ENCODE assay signal across 30 cellular contexts in genomic region chr20:11323821-11324220, GRCh38.
"Had no signal": no experiment of that assay in that cellular context is flagged by ENCODE, and none has a peak within 500 bp of the region (broad histone marks: within the 10 kb centered on the region; RNA-seq: fewer than 3 reads in every experiment).

No MANE protein-coding gene starts in this region.

- H3K27me3 ChIP-seq: brain microvascular endothelial cell, Peyer's patch, SJSA1 had no signal

- H3K9me2 ChIP-seq: SK-N-SH had no signal

- H3K4me2 ChIP-seq: KMS-11, SK-N-SH had no signal

- DNase-seq: activated CD4-positive, alpha-beta memory T cell treated with anti-CD3 and anti-CD28 coated beads for 36 hours; activated CD4-positive, alpha-beta T cell treated with anti-CD3 and anti-CD28 coated beads for 36 hours; activated CD4-positive, alpha-beta T cell treated with anti-CD3 and anti-CD28 coated beads, Interleukin-2, amount 10 ng/mL, durations not matched to agents 7 days and 5 days; activated CD8-positive, alpha-beta memory T cell treated with anti-CD3 and anti-CD28 coated beads, Interleukin-2, amount 50 U/mL, for 4 hours; activated gamma-delta T cell treated with Interleukin-2 at 50 U/mL for 16 hours; activated naive CD4-positive, alpha-beta T cell treated with anti-CD3 and anti-CD28 coated beads for 36 hours; activated T-cell treated with anti-CD3 and anti-CD28 coated beads for 4 hours; activated T-cell treated with anti-CD3 and anti-CD28 coated beads, Interleukin-2, amount 50 U/mL, for 4 hours; aorta; brain microvascular endothelial cell; MM.1S; MV-4-11; NCI-H1092; NCI-H1436 treated with DMSO at 0.1 percent for 48 hours; NCI-H1694 treated with DMSO at 0.1 percent for 48 hours; NCI-H2029; NCI-H345; NCI-H526; NCI-H748 treated with DMSO at 0.1 percent for 48 hours; NK-92 treated with Interleukin-12 subunit alpha and Interleukin-12 subunit beta, amount 100 ng/mL, for 24 hours; PC-3; Peyer's patch; RPMI8226; SHP77 treated with DMSO at 0.1 percent for 48 hours; SK-N-SH had no signal

- H3K27ac ChIP-seq: brain microvascular endothelial cell, KMS-11, Peyer's patch, SJSA1 had no signal

- ATAC-seq: activated CD4-positive, alpha-beta T cell treated with anti-CD3 and anti-CD28 coated beads for 36 hours; activated CD4-positive, CD25-positive, alpha-beta regulatory T cell treated with anti-CD3 and anti-CD28 coated beads, Interleukin-2, amount 50 U/mL, for 24 hours; activated naive CD4-positive, alpha-beta T cell treated with anti-CD3 and anti-CD28 coated beads, Interleukin-2, amount 50 U/mL, for 72 hours; activated T-cell treated with anti-CD3 and anti-CD28 coated beads, Interleukin-2, amount 50 U/mL, for 4 hours; PC-3; WTC11 had no signal

- H3K9me3 ChIP-seq: Peyer's patch, SJSA1, SK-N-SH had no signal

- H3K9ac ChIP-seq: KMS-11, SK-N-SH had no signal

- H3K4me1 ChIP-seq: Peyer's patch, SJSA1 had no signal

- H3K36me3 ChIP-seq: brain microvascular endothelial cell, Peyer's patch, SJSA1 had no signal

- H3K4me3 ChIP-seq: Peyer's patch, SJSA1 had no signal
